In the genomic region with DNA sequence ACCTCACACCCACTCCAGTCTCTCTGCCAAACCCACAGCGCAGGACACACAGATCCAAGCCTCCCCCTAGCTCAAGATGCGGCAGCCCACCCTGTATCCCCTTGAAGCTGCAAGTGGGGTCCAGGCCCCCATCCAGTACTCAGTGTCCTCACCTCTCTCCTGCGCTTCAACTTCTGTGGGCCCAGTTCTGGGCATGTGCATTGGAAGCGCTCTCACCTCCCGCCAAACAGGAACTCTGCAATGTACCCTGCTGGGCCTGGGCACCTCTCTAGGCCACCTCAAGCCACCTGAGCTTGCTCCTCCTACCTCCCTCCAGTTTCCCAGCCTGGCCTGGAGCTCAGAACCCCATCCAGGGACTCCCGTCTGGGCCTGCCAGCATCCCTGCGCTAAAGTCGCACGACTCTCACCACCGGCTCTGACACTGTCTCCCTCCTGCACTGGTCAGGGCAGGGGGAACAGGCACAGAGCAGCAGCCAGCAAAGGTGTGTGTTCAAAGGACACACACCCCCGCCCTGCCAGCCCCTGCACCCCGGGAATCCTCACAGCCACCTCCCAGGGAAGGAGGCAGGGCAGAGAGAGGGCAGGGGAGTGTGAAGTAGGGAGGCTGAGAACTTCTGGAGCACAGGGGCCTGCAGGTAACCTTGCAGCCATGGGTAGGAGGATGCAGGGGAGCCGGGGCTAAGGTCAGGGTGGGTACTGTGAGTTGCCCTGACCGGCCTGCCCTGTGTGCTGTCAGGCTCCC, we compare ENCODE assay signal across 25 cellular contexts. TPM values are rescaled to one million over a fixed set of nuclear protein-coding genes. Genes with fewer than 3 reads are reported as not detected.
DNase-seq lines count a peak whose midpoint lies in the region; ATAC-seq, FAIRE-seq and TF ChIP-seq lines count a peak whose summit lies in the region.
"Had no signal": no experiment of that assay in that cellular context is flagged by ENCODE, and none has a peak within 500 bp of the region (broad histone marks: within the 10 kb centered on the region; RNA-seq: fewer than 3 reads in every experiment).

No MANE protein-coding gene starts in this region.

- no peak for FAIRE-seq in HepG2 (lab: Jason Lieb, UNC)
- FAIRE-seq: bronchial epithelial cell, K562, TTC549 had no signal

- H3K36me3 Mint-ChIP-seq in T-helper 17 cell (ENCODE audit: low read depth) (no peaks in the 10 kb centered on the region), mesothelial cell of epicardium (no peaks in the 10 kb centered on the region), Calu3 (ENCODE audit: insufficient read depth, unreplicated experiment) (no peaks in the 10 kb centered on the region)

- H3K36me3 ChIP-seq in HepG2 (replicated peaks in 1 of 2; ENCODE audit: control insufficient read depth in 1 of 2, insufficient read depth in 2 of 2, low read length in 2 of 2) (no peaks in the 10 kb centered on the region), right lobe of liver (no peaks in the 10 kb centered on the region), left lung (no peaks in the 10 kb centered on the region)

- TF ChIP-seq POLR2A in HepG2 (IDR thresholded peaks at IDR 0.05; ENCODE audit: insufficient read depth in 1 of 2, low read depth in 2 of 2, low read length in 2 of 2): no peak
- TF ChIP-seq POLR2A in right lobe of liver (IDR thresholded peaks at IDR 0.05): no peak

- POLR2A ChIA-PET in HepG2 (lab: Yijun Ruan, JAX): no interaction called here

- peak overlapping the region; percentile 73 for H3K4me3 Mint-ChIP-seq in T-helper 17 cell
- H3K4me3 Mint-ChIP-seq in mesothelial cell of epicardium: no peak overlapping the region
- H3K4me3 Mint-ChIP-seq in Calu3 (ENCODE audit: low read depth, unreplicated experiment): no peak overlapping the region
- H3K4me3 Mint-ChIP-seq: activated T-cell treated with anti-CD3 and anti-CD28 coated beads, Interleukin-2, amount 50 U/mL, for 4 hours had no signal

- peak; percentile 4; the same call in 2 of the 3 replicates for ATAC-seq in HepG2
- ATAC-seq in right lobe of liver: no peak
- no peak for ATAC-seq in T-helper 17 cell
- ATAC-seq in SK-N-SH treated with all-trans-retinoic acid at 6 μM for 48 hours: no peak
- no peak for ATAC-seq in left lung
- ATAC-seq in HG02938 (IDR thresholded peaks at IDR 0.05; ENCODE audit: unreplicated experiment): no peak
- ATAC-seq: activated T-cell treated with anti-CD3 and anti-CD28 coated beads, Interleukin-2, amount 50 U/mL, for 4 hours; foreskin keratinocyte had no signal

- H3K9ac ChIP-seq in HepG2 (ENCODE audit: insufficient read depth, low read depth, low read length): no peak overlapping the region

- peaks cover 92% of the 10 kb centered on the region for H3K4me1 ChIP-seq in HepG2 (ENCODE audit: insufficient read depth, low read length)
- no peaks in the 10 kb centered on the region for H3K4me1 ChIP-seq in right lobe of liver
- peaks cover 0 to 28% of the 10 kb centered on the region in 2 donors for H3K4me1 ChIP-seq in left lung
- H3K4me1 ChIP-seq: foreskin keratinocyte had no signal

- H4K20me1 ChIP-seq in HepG2 (ENCODE audit: insufficient read depth, low read length): no peaks in the 10 kb centered on the region

- intact Hi-C loops in HepG2 (cut with micrococcal nuclease; ENCODE audit: unreplicated experiment): loop anchor here (5.0 kb wide), 1 partner anchor 45 kb away; no protein-coding TSS in a partner anchor
- intact Hi-C loops in right lobe of liver (cut with DNase I): no loop called here
- intact Hi-C loops in Calu3 (cut with micrococcal nuclease; ENCODE audit: unreplicated experiment): no loop called here
- intact Hi-C loops in left lung (cut with DNase I): no loop called here

- no peak for TF ChIP-seq RAD21 in HepG2 (CRISPR knock-in tag; IDR thresholded peaks at IDR 0.05)

- TF ChIP-seq CTCF in HepG2 (CRISPR knock-in tag; IDR thresholded peaks at IDR 0.05) (no peak), right lobe of liver (IDR thresholded peaks at IDR 0.05) (no peak), mesothelial cell of epicardium (IDR thresholded peaks at IDR 0.05; ENCODE audit: unreplicated experiment) (no peak), Calu3 (IDR thresholded peaks at IDR 0.05; ENCODE audit: unreplicated experiment) (no peak), left lung (IDR thresholded peaks at IDR 0.05) (no peak)

- in situ Hi-C loops in HepG2 (cut with HindIII; ENCODE audit: extremely low pct_ligation_motif_present, low pct_unique_long_range_greater_than_20kb): no loop called here

- H3K4me2 ChIP-seq in HepG2 (ENCODE audit: low read depth, low read length): no peak overlapping the region

- H3K9me3 Mint-ChIP-seq in mesothelial cell of epicardium: no peaks in the 10 kb centered on the region
- H3K9me3 Mint-ChIP-seq in Calu3 (ENCODE audit: low read depth, unreplicated experiment): no peaks in the 10 kb centered on the region
- H3K9me3 Mint-ChIP-seq: activated T-cell treated with anti-CD3 and anti-CD28 coated beads, Interleukin-2, amount 50 U/mL, for 4 hours had no signal

- H3K27me3 Mint-ChIP-seq in T-helper 17 cell (no peaks in the 10 kb centered on the region), mesothelial cell of epicardium (ENCODE audit: low read depth) (no peaks in the 10 kb centered on the region), Calu3 (ENCODE audit: unreplicated experiment) (peaks cover 40% of the 10 kb centered on the region)

- H3K27me3 ChIP-seq in HepG2 (ENCODE audit: control insufficient read depth in 1 of 2, insufficient read depth in 2 of 2, low read length in 2 of 2): no peaks in the 10 kb centered on the region
- H3K27me3 ChIP-seq in right lobe of liver: no peaks in the 10 kb centered on the region
- no peaks in the 10 kb centered on the region for H3K27me3 ChIP-seq in left lung

- H3K9me3 ChIP-seq in HepG2 (ENCODE audit: low read length) (no peaks in the 10 kb centered on the region), right lobe of liver (no peaks in the 10 kb centered on the region), T-helper 17 cell (ENCODE audit: control insufficient read depth, low read length, poor library complexity, severe bottlenecking) (no peaks in the 10 kb centered on the region), left lung (no peaks in the 10 kb centered on the region)

- DNase-seq in HepG2 (ENCODE audit: low spot score) (no peak), right lobe of liver (no peak), T-helper 17 cell (no peak), mesothelial cell of epicardium (ENCODE audit: low spot score in 2 of 2, unreplicated experiment in 2 of 2) (no peak), Calu3 (no peak), left lung (no peak)
- DNase-seq: activated CD4-positive, alpha-beta T cell treated with anti-CD3 and anti-CD28 coated beads for 48 hours; activated T-cell treated with anti-CD3 and anti-CD28 coated beads, Interleukin-2, amount 50 U/mL, for 4 hours; foreskin keratinocyte; midbrain; NCI-H1092; NCI-H2081; NCI-H510A; NK-92 treated with Interleukin-12 subunit alpha and Interleukin-12 subunit beta, amount 100 ng/mL, for 24 hours had no signal

- H2AFZ ChIP-seq in HepG2 (ENCODE audit: low read length): no peak overlapping the region

- H3K79me2 ChIP-seq in HepG2 (ENCODE audit: insufficient read depth, low read length): no peaks in the 10 kb centered on the region

- peaks cover 29% of the 10 kb centered on the region for H3K4me1 Mint-ChIP-seq in T-helper 17 cell
- H3K4me1 Mint-ChIP-seq in mesothelial cell of epicardium: peaks cover 20% of the 10 kb centered on the region
- H3K4me1 Mint-ChIP-seq in Calu3 (ENCODE audit: low read depth, unreplicated experiment): no peaks in the 10 kb centered on the region

- BruUV-seq in HepG2 (replicated peaks; lab: Mats Ljungman, UMichigan): no TSS peak
- no TSS peak for BruUV-seq in Calu3 (replicated peaks; lab: Mats Ljungman, UMichigan)

- CTCF ChIA-PET in HepG2 (lab: Yijun Ruan, JAX; ENCODE audit: low intra/inter-chr PET ratio, low total read pairs) (no interaction called here), Calu3 (lab: Charles Lee) (no interaction called here)

- H3K27ac Mint-ChIP-seq in T-helper 17 cell (peak overlapping the region; percentile 83), mesothelial cell of epicardium (peak overlapping the region; percentile 41), Calu3 (ENCODE audit: unreplicated experiment) (no peak overlapping the region)

- TF ChIP-seq EP300 in HepG2 (IDR thresholded peaks at IDR 0.05; ENCODE audit: low read depth in 2 of 2, low read length in 2 of 2) (no peak), HepG2 (CRISPR knock-in tag; IDR thresholded peaks at IDR 0.05; ENCODE audit: borderline replicate concordance) (no peak)

- 91% methylated on average over 12 of the region's 14 CpGs for WGBS in HepG2 (ENCODE audit: low lambda C conversion rate)
- 90% methylated on average over 2 of the region's 14 CpGs for WGBS in right lobe of liver (ENCODE audit: insufficient coverage, low coverage, low lambda C conversion rate, missing lambda C conversion rate)

- H3K4me3 ChIP-seq in HepG2 (replicated peaks in 1 of 3; ENCODE audit: insufficient read depth in 1 of 3, low read depth in 2 of 3, low read length in 3 of 3): no peak overlapping the region
- H3K4me3 ChIP-seq in right lobe of liver: no peak overlapping the region
- H3K4me3 ChIP-seq in left lung: no peak overlapping the region
- H3K4me3 ChIP-seq: K562, SK-N-MC had no signal

- H3K27ac ChIP-seq in HepG2 (ENCODE audit: extremely low read length, insufficient read depth, low read length) (peak overlapping the region; percentile 81), right lobe of liver (no peak overlapping the region), left lung (no peak overlapping the region)
- H3K27ac ChIP-seq: foreskin keratinocyte, SK-N-MC had no signal

RNA-seq across cellular contexts. Expression of a gene that starts 51.7 kb away (rescaled TPM):
- not detected in 2 replicates for total RNA-seq in HepG2 (2016; rRNA removed; fragmentation: Illumina TruSeq; extraction: Trizol)
- not detected in 2 replicates for total RNA-seq in HepG2 (2016; cell fraction: cytosol; rRNA removed; fragmentation: Illumina TruSeq; extraction: Trizol; ENCODE audit: low read depth)
- not detected in 2 replicates for total RNA-seq in HepG2 (2016; cell fraction: insoluble cytoplasmic fraction; rRNA removed; fragmentation: Illumina TruSeq; extraction: Trizol)
- total RNA-seq in HepG2 (2016; cell fraction: membrane; rRNA removed; fragmentation: Illumina TruSeq; extraction: Trizol): not detected in 2 replicates
- not detected in 2 replicates for total RNA-seq in HepG2 (2016; cell fraction: nucleus; rRNA removed; fragmentation: Illumina TruSeq; extraction: Trizol)
- 0.84 and 1.3 TPM in 2 replicates for polyA plus RNA-seq in HepG2 (2011; rRNA removed)
- not detected in 2 replicates for polyA plus RNA-seq in HepG2 (2011; cell fraction: cytosol; rRNA removed)
- not detected in 2 replicates for polyA plus RNA-seq in HepG2 (2011; cell fraction: nucleus; rRNA removed)
- 4.1 and 8.1 TPM in 2 replicates for polyA plus RNA-seq in HepG2 (2012)
- polyA plus RNA-seq in HepG2 (2016; cell fraction: cytosol; fragmentation: Illumina TruSeq; extraction: Trizol; ENCODE audit: low read depth): not detected in 2 replicates
- polyA plus RNA-seq in HepG2 (2016; cell fraction: insoluble cytoplasmic fraction; fragmentation: Illumina TruSeq; extraction: Trizol; ENCODE audit: low read depth): not detected in 2 replicates
- polyA plus RNA-seq in HepG2 (2016; cell fraction: membrane; fragmentation: Illumina TruSeq; extraction: Trizol; ENCODE audit: low read depth): not detected in 2 replicates
- not detected in 2 replicates for polyA plus RNA-seq in HepG2 (2016; cell fraction: nucleus; fragmentation: Illumina TruSeq; extraction: Trizol; ENCODE audit: insufficient read depth, low read depth)
- not detected in 2 replicates for polyA minus RNA-seq in HepG2 (2011; rRNA and poly(A)+ RNA removed; ENCODE audit: low replicate concordance)
- polyA minus RNA-seq in HepG2 (2011; cell fraction: cytosol; rRNA and poly(A)+ RNA removed): not detected in 2 replicates
- polyA minus RNA-seq in HepG2 (2011; cell fraction: nucleus; rRNA and poly(A)+ RNA removed): not detected in 2 replicates
- under 1 TPM in 1 of 6 experiments, not detected in 5; 0.84 TPM for total RNA-seq in right lobe of liver
- not detected for total RNA-seq in T-helper 17 cell
- not detected in 3 replicates for total RNA-seq in mesothelial cell of epicardium
- total RNA-seq in Calu3 (2022): 2.4 and 7.4 TPM in 2 replicates
- 10 to 100 TPM in 1 of 2 donors, not detected in 1; 17.1 TPM for total RNA-seq in left lung
- total RNA-seq: activated T-cell treated with anti-CD3 and anti-CD28 coated beads, Interleukin-2, amount 50 U/mL, for 4 hours; dermis blood vessel endothelial cell; foreskin keratinocyte; K562; kidney epithelial cell; renal cortical epithelial cell; temporal lobe had no signal
- polyA plus RNA-seq: adipose tissue, foreskin keratinocyte had no signal
